Comparison of ENCODE assay signal across 1 cellular context in the genomic region with DNA sequence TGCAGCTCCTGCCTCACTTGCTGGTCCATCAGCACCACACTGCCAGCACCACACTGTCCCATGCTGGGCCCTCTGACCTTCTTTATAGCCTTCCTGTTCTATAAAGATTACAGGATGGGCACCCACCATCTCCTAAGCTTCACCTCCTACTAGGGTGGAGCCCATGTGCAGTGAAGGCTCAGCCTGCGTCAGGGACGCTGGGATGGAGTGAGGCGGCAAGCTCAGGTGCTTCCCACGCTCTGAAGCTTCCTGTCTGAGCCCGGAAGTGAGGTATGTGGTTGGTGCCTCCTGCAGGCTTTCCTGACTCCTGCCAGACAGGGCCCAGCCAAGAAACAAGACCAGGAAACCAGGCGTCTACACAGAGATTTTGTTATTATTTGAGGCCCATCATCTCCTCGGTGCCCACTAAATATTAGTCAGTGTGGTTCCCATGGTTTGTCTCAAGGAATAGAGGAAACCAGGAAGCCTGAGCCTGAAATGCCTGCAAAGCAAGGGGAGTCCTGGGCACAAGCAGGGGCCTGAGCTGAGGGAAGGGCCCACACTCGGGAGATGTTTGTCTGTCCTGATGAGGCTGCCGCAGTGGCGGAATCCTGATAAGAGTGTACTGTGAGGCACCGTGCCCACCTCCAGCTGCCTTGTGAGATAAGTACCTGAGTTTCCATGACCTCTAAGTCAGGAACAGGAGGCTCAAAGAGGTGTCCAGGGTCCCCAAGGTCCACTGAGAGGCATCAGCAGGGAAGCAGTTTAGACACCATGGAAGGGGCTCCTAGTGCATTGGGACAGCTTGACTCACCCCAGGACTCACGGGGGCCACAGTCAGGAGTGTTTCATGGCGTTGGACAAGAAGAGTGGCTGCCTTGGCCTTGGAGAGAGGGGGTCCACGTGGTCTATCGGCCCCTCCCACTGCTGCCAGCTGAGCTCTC.
TF ChIP-seq lines count a peak whose summit lies in the region.

No MANE protein-coding gene starts in this region.

TF ChIP-seq in K562, 482 proteins besides CTCF, POLR2A, EP300 and RAD21 (continued from another document and continues in another):
- TF ChIP-seq, protein P1, sequence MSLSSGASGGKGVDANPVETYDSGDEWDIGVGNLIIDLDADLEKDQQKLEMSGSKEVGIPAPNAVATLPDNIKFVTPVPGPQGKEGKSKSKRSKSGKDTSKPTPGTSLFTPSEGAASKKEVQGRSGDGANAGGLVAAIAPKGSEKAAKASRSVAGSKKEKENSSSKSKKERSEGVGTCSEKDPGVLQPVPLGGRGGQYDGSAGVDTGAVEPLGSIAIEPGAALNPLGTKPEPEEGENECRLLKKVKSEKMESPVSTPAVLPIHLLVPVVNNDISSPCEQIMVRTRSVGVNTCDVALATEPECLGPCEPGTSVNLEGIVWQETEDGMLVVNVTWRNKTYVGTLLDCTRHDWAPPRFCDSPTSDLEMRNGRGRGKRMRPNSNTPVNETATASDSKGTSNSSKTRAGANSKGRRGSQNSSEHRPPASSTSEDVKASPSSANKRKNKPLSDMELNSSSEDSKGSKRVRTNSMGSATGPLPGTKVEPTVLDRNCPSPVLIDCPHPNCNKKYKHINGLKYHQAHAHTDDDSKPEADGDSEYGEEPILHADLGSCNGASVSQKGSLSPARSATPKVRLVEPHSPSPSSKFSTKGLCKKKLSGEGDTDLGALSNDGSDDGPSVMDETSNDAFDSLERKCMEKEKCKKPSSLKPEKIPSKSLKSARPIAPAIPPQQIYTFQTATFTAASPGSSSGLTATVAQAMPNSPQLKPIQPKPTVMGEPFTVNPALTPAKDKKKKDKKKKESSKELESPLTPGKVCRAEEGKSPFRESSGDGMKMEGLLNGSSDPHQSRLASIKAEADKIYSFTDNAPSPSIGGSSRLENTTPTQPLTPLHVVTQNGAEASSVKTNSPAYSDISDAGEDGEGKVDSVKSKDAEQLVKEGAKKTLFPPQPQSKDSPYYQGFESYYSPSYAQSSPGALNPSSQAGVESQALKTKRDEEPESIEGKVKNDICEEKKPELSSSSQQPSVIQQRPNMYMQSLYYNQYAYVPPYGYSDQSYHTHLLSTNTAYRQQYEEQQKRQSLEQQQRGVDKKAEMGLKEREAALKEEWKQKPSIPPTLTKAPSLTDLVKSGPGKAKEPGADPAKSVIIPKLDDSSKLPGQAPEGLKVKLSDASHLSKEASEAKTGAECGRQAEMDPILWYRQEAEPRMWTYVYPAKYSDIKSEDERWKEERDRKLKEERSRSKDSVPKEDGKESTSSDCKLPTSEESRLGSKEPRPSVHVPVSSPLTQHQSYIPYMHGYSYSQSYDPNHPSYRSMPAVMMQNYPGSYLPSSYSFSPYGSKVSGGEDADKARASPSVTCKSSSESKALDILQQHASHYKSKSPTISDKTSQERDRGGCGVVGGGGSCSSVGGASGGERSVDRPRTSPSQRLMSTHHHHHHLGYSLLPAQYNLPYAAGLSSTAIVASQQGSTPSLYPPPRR (CRISPR knock-in tag; IDR thresholded peaks at IDR 0.05; ENCODE audit: borderline replicate concordance) = no peak
- TF ChIP-seq RB1 (IDR thresholded peaks at IDR 0.05; ENCODE audit: low read depth) (peak; percentile 11; the same call in 1 of the 2 replicates), RBM22 (IDR thresholded peaks at IDR 0.05; ENCODE audit: low read depth, low read length, poor library complexity, severe bottlenecking) (no peak), GTF2F1 (IDR thresholded peaks at IDR 0.05; ENCODE audit: low read depth, low read length) (peak; percentile 52; the same call in 1 of the 2 replicates), NKRF (IDR thresholded peaks at IDR 0.05; ENCODE audit: borderline replicate concordance) (no peak), ZNF197 (CRISPR knock-in tag; IDR thresholded peaks at IDR 0.05; ENCODE audit: low read depth) (no peak), MGA (IDR thresholded peaks at IDR 0.05) (no peak), TSC22D4 (tag; IDR thresholded peaks at IDR 0.05) (no peak), MEIS2 (IDR thresholded peaks at IDR 0.05; ENCODE audit: partially characterized antibody) (no peak), ZNF785 (CRISPR knock-in tag; IDR thresholded peaks at IDR 0.05) (no peak), ZNF695 (CRISPR knock-in tag; IDR thresholded peaks at IDR 0.05) (no peak), FOSL1 (tag; conservative IDR thresholded peaks at IDR 0.05) (no peak), FOXK1 (CRISPR knock-in tag; IDR thresholded peaks at IDR 0.05; ENCODE audit: borderline replicate concordance) (no peak), EWSR1 (IDR thresholded peaks at IDR 0.05; ENCODE audit: borderline replicate concordance, low read depth, partially characterized antibody) (no peak), ZNF79 (CRISPR knock-in tag; IDR thresholded peaks at IDR 0.05; ENCODE audit: low read depth) (no peak), RBFOX2 (IDR thresholded peaks at IDR 0.05; ENCODE audit: low read depth, low read length) (no peak), ETV5 (CRISPR knock-in tag; IDR thresholded peaks at IDR 0.05; ENCODE audit: low read depth) (no peak), JUND (IDR thresholded peaks at IDR 0.05; ENCODE audit: borderline replicate concordance, low read depth, low read length) (0 out of 2 replicates have a peak, but pooled peaks have one; percentile 17), JUND (tag; IDR thresholded peaks at IDR 0.05; ENCODE audit: borderline replicate concordance, low read depth, low read length) (no peak), KAT2B (IDR thresholded peaks at IDR 0.05; ENCODE audit: low read depth, low read length) (no peak), PHF20 (IDR thresholded peaks at IDR 0.05; ENCODE audit: partially characterized antibody) (peak; percentile 87), SOX6 (IDR thresholded peaks at IDR 0.05) (no peak), RUNX1 (IDR thresholded peaks at IDR 0.05; ENCODE audit: low read depth) (no peak), SMC3 (conservative IDR thresholded peaks at IDR 0.05; ENCODE audit: insufficient read depth, low read depth, low read length) (0 out of 2 replicates have a peak, but pooled peaks have one; percentile 7), CBX5 (IDR thresholded peaks at IDR 0.05; ENCODE audit: borderline replicate concordance, low read depth) (no peak), BRD9 (IDR thresholded peaks at IDR 0.05; ENCODE audit: low read depth, partially characterized antibody) (no peak), DNMT1 (IDR thresholded peaks at IDR 0.05) (no peak), STAT6 (CRISPR knock-in tag; IDR thresholded peaks at IDR 0.05) (peak; percentile 68; the same call in 1 of the 2 replicates), RBM39 (optimal IDR thresholded peaks at IDR 0.05; ENCODE audit: low read depth, low read length) (no peak), CSDE1 (IDR thresholded peaks at IDR 0.05) (no peak)
- TF ChIP-seq, protein P2, sequence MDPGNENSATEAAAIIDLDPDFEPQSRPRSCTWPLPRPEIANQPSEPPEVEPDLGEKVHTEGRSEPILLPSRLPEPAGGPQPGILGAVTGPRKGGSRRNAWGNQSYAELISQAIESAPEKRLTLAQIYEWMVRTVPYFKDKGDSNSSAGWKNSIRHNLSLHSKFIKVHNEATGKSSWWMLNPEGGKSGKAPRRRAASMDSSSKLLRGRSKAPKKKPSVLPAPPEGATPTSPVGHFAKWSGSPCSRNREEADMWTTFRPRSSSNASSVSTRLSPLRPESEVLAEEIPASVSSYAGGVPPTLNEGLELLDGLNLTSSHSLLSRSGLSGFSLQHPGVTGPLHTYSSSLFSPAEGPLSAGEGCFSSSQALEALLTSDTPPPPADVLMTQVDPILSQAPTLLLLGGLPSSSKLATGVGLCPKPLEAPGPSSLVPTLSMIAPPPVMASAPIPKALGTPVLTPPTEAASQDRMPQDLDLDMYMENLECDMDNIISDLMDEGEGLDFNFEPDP (CRISPR knock-in tag; IDR thresholded peaks at IDR 0.05) = no peak
